ENCODE assay signal across 8 cellular contexts in the genomic region with DNA sequence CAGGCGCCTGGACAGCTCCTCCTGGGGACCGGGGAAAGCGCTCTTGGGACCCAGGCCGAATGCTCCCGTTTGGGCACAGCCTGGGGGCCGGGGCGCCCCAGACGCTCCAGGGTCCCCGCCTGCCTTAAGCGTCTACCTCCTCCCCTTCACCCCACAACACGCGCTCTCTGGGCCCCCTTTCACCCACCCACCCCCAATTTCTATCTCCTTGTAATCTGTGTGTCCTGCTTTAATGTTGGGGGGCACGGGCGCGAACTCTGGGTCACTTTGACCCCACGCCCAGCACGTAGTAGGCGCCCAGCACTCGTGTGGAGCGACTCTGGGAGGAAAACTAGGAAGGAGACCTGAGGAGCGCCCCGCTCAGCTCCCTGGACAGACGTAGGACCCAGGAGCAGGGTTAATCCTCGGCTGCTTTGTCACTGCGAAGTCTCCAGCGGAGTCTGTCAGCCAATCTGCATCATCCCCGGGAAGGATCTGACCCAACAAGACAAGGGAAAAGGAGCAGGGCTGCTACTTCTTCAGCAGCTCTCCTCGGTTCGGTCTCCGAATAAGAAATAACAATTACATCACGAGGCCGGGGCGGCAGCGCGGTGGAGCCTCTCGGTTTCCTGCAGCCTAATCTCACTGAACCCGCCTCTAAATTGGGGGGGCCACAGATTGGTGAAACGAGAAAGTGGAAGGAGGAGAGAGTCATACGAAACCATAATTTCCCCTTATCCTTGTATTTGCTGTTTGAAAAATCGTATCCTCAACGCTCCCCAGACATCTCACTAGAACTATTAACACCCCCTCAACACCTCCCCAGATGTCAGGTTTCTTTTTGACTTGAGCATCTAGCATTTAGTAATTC. TPM values are rescaled to one million over a fixed set of nuclear protein-coding genes. Genes with fewer than 3 reads are reported as not detected.
DNase-seq lines count a peak whose midpoint lies in the region; ATAC-seq and TF ChIP-seq lines count a peak whose summit lies in the region.

No MANE protein-coding gene starts in this region.

- ATAC-seq in GM21526 (IDR thresholded peaks at IDR 0.05; ENCODE audit: low FRiP score, unreplicated experiment) (peak; percentile 27), left lung (peak; percentile 64)

- peak overlapping the region; percentile 91 for H3K4me3 Mint-ChIP-seq in dendritic cell treated with granulocyte-macrophage colony-stimulating factor and Interleukin-4, amounts not matched to agents 40 ng/mL and 50 ng/mL, for 4 days

- no peaks in the 10 kb centered on the region for H3K27me3 Mint-ChIP-seq in dendritic cell treated with granulocyte-macrophage colony-stimulating factor and Interleukin-4, amounts not matched to agents 40 ng/mL and 50 ng/mL, for 4 days

- peak overlapping the region; percentile 68 for H3K4me3 ChIP-seq in AG10803 (ENCODE audit: low read length)
- H3K4me3 ChIP-seq in left lung, result peak overlapping the region; percentile 82 to 84

- DNase-seq in AG10803 (ENCODE audit: low read depth) (peak; percentile 84), NCI-H524 (lab: John Stamatoyannopoulos, UW) (peak; percentile 84 to 93), left lung (peak; percentile 85 to 86), NCI-H2171 (lab: John Stamatoyannopoulos, UW) (no peak)
- peak; percentile 63 to 67 for DNase-seq in activated CD4-positive, alpha-beta T cell treated with anti-CD3 and anti-CD28 coated beads, Interleukin-2, amount 50 U/mL, for 4 hours
- peak; percentile 67 for DNase-seq in stimulated activated CD4-positive, alpha-beta T cell treated with anti-CD3 and anti-CD28 coated beads, Interleukin-1b, Interleukin-23, amount 100 ng/mL, for 48 hours

- peaks cover 44% of the 10 kb centered on the region for H3K4me1 Mint-ChIP-seq in dendritic cell treated with granulocyte-macrophage colony-stimulating factor and Interleukin-4, amounts not matched to agents 40 ng/mL and 50 ng/mL, for 4 days (ENCODE audit: low read depth)

- H3K9me3 Mint-ChIP-seq in dendritic cell treated with granulocyte-macrophage colony-stimulating factor and Interleukin-4, amounts not matched to agents 40 ng/mL and 50 ng/mL, for 4 days, result no peaks in the 10 kb centered on the region

- H3K27ac ChIP-seq in left lung, result peak overlapping the region; percentile 96 to 97

- TF ChIP-seq CTCF in AG10803 (conservative IDR thresholded peaks at IDR 0.05; ENCODE audit: low read length) (no peak), left lung (IDR thresholded peaks at IDR 0.05) (no peak)

- intact Hi-C loops in dendritic cell treated with granulocyte-macrophage colony-stimulating factor and Interleukin-4, amounts not matched to agents 40 ng/mL and 50 ng/mL, for 4 days (cut with micrococcal nuclease), result loop anchor here (2.0 to 10.0 kb wide), 5 partner anchors 157 to 683 kb away; a partner anchor contains a TSS
- intact Hi-C loops in left lung (cut with DNase I), result no loop called here

- H3K9me3 ChIP-seq in left lung, result no peaks in the 10 kb centered on the region

- H3K27me3 ChIP-seq in left lung, result no peaks in the 10 kb centered on the region

- H3K36me3 ChIP-seq in left lung, result no peaks in the 10 kb centered on the region

- peaks cover 6 to 37% of the 10 kb centered on the region in 2 donors for H3K4me1 ChIP-seq in left lung

- H3K36me3 Mint-ChIP-seq in dendritic cell treated with granulocyte-macrophage colony-stimulating factor and Interleukin-4, amounts not matched to agents 40 ng/mL and 50 ng/mL, for 4 days (ENCODE audit: low read depth), result peaks cover 18% of the 10 kb centered on the region

- H3K27ac Mint-ChIP-seq in dendritic cell treated with granulocyte-macrophage colony-stimulating factor and Interleukin-4, amounts not matched to agents 40 ng/mL and 50 ng/mL, for 4 days, result peak overlapping the region; percentile 86

RNA-seq across cellular contexts. Expression of a gene that starts 0.8 kb away (rescaled TPM):
- 10 to 100 TPM; 22.6 to 30.5 TPM for total RNA-seq in left lung
